ENCODE assay signal across 10 cellular contexts in genomic region chr11:132158091-132158490, GRCh38.
DNase-seq lines count a peak whose midpoint lies in the region; ATAC-seq lines count a peak whose summit lies in the region.
"Had no signal": no experiment of that assay in that cellular context is flagged by ENCODE, and none has a peak within 500 bp of the region (broad histone marks: within the 10 kb centered on the region; RNA-seq: fewer than 3 reads in every experiment).

No MANE protein-coding gene starts in this region.

- in situ Hi-C loops in SK-MEL-5 (cut with HindIII; ENCODE audit: low pct_unique_long_range_greater_than_20kb, low sequenced_read_pairs), result no loop called here

- ATAC-seq in HG03095 (IDR thresholded peaks at IDR 0.05; ENCODE audit: unreplicated experiment) (no peak), GM21447 (IDR thresholded peaks at IDR 0.05; ENCODE audit: unreplicated experiment) (no peak)
- ATAC-seq: HCT116 had no signal

- DNase-seq in Daoy (ENCODE audit: low read depth) (peak; percentile 53), LoVo (ENCODE audit: low spot score) (peak; percentile 7), SK-MEL-5 (ENCODE audit: low read depth, low spot score) (peak; percentile 55), kidney tubule cell (ENCODE audit: low spot score) (peak; percentile 59), Ammon's horn (ENCODE audit: low spot score) (no peak), SIG-M5 treated with dmso at 0.1 percent for 504 hours (lab: John Stamatoyannopoulos, UW; ENCODE audit: unreplicated experiment) (no peak)
- DNase-seq: activated CD4-positive, alpha-beta T cell treated with anti-CD3 and anti-CD28 coated beads, Interleukin-2, amount 50 U/mL, for 4 hours had no signal

Comparison
In these comparisons a context has a peak if more than half of its experiments do, and no peak if none do; other contexts are left out.
1. DNase-seq: peak in Daoy (single experiment), LoVo (single experiment), SK-MEL-5 (single experiment) and kidney tubule cell (single experiment); none in Ammon's horn (single experiment) and SIG-M5 treated with dmso at 0.1 percent for 504 hours (single experiment).